21 cellular contexts compared by ENCODE assay signal in the genomic region with DNA sequence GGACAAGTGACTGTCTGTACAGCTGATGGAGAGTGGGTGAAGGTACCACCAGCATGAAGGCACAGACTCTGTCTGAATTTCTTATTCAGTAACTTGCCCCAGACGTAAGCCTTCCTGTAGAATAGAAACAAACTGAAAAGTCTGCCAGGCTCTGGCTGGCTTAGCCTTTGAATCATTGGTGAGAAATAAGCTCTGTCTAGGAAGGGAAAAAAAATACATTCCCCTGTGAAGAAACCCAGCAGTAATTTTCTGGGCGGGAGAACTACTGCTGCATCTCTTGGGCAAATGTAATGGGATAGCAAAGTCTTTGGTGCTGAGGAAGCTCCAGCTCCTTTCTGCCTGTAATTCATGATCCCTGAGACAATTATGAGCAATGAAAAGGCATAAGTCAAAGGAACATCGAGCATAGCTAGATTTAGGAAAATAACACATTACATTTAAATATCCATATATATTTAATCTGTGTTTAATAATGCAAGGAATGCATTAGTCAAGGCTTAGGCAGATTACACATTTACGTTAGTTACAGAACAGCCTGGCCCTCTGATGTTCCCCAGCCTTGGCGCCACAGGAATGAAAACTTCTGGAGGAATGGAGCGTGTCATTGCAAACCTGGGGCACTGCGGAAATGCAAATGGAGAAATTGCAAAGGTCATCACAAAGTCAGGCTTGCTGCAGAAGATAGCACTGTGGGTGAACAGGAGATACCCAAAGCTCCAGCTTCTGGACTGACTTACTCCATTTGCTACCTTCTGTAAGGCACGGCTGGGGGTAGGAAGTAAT.
DNase-seq lines count a peak whose midpoint lies in the region; ATAC-seq and TF ChIP-seq lines count a peak whose summit lies in the region.
"Had no signal": no experiment of that assay in that cellular context is flagged by ENCODE, and none has a peak within 500 bp of the region (broad histone marks: within the 10 kb centered on the region; RNA-seq: fewer than 3 reads in every experiment).

No MANE protein-coding gene starts in this region.

- H3K27me3 Mint-ChIP-seq in nephron (ENCODE audit: low read depth), result peaks cover 4% of the 10 kb centered on the region
- peaks cover 3 to 22% of the 10 kb centered on the region in 2 donors for H3K27me3 Mint-ChIP-seq in T-cell

- TF ChIP-seq CTCF in AG04450 (IDR thresholded peaks at IDR 0.05; ENCODE audit: low read depth, low read length), result no peak
- TF ChIP-seq CTCF in RWPE2 (IDR thresholded peaks at IDR 0.05; ENCODE audit: poor library complexity, severe bottlenecking), result no peak
- no peak for TF ChIP-seq CTCF in esophagus squamous epithelium (IDR thresholded peaks at IDR 0.05)
- TF ChIP-seq CTCF in nephron (IDR thresholded peaks at IDR 0.05; ENCODE audit: unreplicated experiment in 3 of 3), result no peak
- TF ChIP-seq CTCF in spleen (IDR thresholded peaks at IDR 0.05 in 8 of 11, conservative IDR thresholded peaks at IDR 0.05 in 3 of 11), result no peak

- TF ChIP-seq POLR2A in esophagus squamous epithelium (IDR thresholded peaks at IDR 0.05), result no peak
- TF ChIP-seq POLR2A in spleen (IDR thresholded peaks at IDR 0.05), result no peak

- peaks cover 7% of the 10 kb centered on the region for H3K9me3 Mint-ChIP-seq in nephron
- H3K9me3 Mint-ChIP-seq in T-cell, result no peaks in the 10 kb centered on the region
- H3K9me3 Mint-ChIP-seq: activated naive CD4-positive, alpha-beta T cell treated with anti-CD3 and anti-CD28 coated beads for 36 hours had no signal

- no peaks in the 10 kb centered on the region for H3K27me3 ChIP-seq in AG04450 (ENCODE audit: control insufficient read depth, insufficient read depth, low read length)
- H3K27me3 ChIP-seq in RWPE2 (ENCODE audit: insufficient read depth, poor library complexity, severe bottlenecking), result no peaks in the 10 kb centered on the region
- no peaks in the 10 kb centered on the region for H3K27me3 ChIP-seq in esophagus squamous epithelium
- peaks cover 0 to 10% (median 0%) of the 10 kb centered on the region in 7 donors for H3K27me3 ChIP-seq in spleen (replicated peaks in 1 of 7)
- H3K27me3 ChIP-seq: tibial artery had no signal

- CTCF ChIA-PET in AG04450 (lab: Charles Lee) (interaction anchor here (0.8 to 8.0 kb wide), 2 partner anchors 13 to 33 kb away, joined by 3 to 95 read pairs; no protein-coding TSS in a partner anchor), T-cell (lab: Charles Lee) (no interaction called here)

- H3K27ac ChIP-seq in AG04450 (ENCODE audit: low read depth, low read length) (peak overlapping the region; percentile 41), RWPE2 (ENCODE audit: poor library complexity, severe bottlenecking) (peak overlapping the region; percentile 97), esophagus squamous epithelium (peak overlapping the region; percentile 71 to 86 (median 82)), spleen (no peak overlapping the region)
- H3K27ac ChIP-seq: heart right ventricle, PC-9, tibial artery had no signal

- H3K36me3 ChIP-seq in RWPE2 (ENCODE audit: low read depth) (no peaks in the 10 kb centered on the region), esophagus squamous epithelium (no peaks in the 10 kb centered on the region), spleen (no peaks in the 10 kb centered on the region)
- H3K36me3 ChIP-seq: heart right ventricle, prostate gland, tibial artery had no signal

- H3K4me3 ChIP-seq in AG04450 (ENCODE audit: low read depth, low read length) (no peak overlapping the region), RWPE2 (ENCODE audit: severe bottlenecking) (no peak overlapping the region), esophagus squamous epithelium (no peak overlapping the region), spleen (no peak overlapping the region)
- H3K4me3 ChIP-seq: heart right ventricle, PC-9, prostate gland, tibial artery had no signal

- no peaks in the 10 kb centered on the region for H3K36me3 Mint-ChIP-seq in nephron (ENCODE audit: low read depth)
- H3K36me3 Mint-ChIP-seq in T-cell, result no peaks in the 10 kb centered on the region
- H3K36me3 Mint-ChIP-seq: activated CD8-positive, alpha-beta memory T cell treated with anti-CD3 and anti-CD28 coated beads, Interleukin-2, amount 10 ng/mL, durations not matched to agents 7 days and 5 days had no signal

- peaks cover 78% of the 10 kb centered on the region for H3K4me1 ChIP-seq in RWPE2 (ENCODE audit: insufficient read depth, poor library complexity, severe bottlenecking)
- H3K4me1 ChIP-seq in esophagus squamous epithelium, result peaks cover 32 to 97% (median 44%) of the 10 kb centered on the region in 3 donors
- no peaks in the 10 kb centered on the region for H3K4me1 ChIP-seq in spleen
- H3K4me1 ChIP-seq: prostate gland had no signal

- ATAC-seq in RWPE2 (ENCODE audit: low read depth) (peak; percentile 17; the same call in 1 of the 3 replicates), T-cell (replicated peaks in 1 of 4) (no peak)
- ATAC-seq: activated CD8-positive, alpha-beta memory T cell treated with anti-CD3 and anti-CD28 coated beads, Interleukin-2, amount 10 ng/mL, durations not matched to agents 7 days and 5 days; heart right ventricle had no signal

- peaks cover 21% of the 10 kb centered on the region for H3K4me1 Mint-ChIP-seq in nephron
- no peaks in the 10 kb centered on the region for H3K4me1 Mint-ChIP-seq in T-cell
- H3K4me1 Mint-ChIP-seq: activated CD8-positive, alpha-beta memory T cell treated with anti-CD3 and anti-CD28 coated beads, Interleukin-2, amount 10 ng/mL, durations not matched to agents 7 days and 5 days had no signal

- H3K4me3 Mint-ChIP-seq in nephron, result no peak overlapping the region
- H3K4me3 Mint-ChIP-seq in T-cell, result no peak overlapping the region
- H3K4me3 Mint-ChIP-seq: activated CD8-positive, alpha-beta memory T cell treated with anti-CD3 and anti-CD28 coated beads, Interleukin-2, amount 10 ng/mL, durations not matched to agents 7 days and 5 days; activated naive CD4-positive, alpha-beta T cell treated with anti-CD3 and anti-CD28 coated beads for 36 hours had no signal

- 49 to 62% methylated on average over 7 to 8 of the region's 8 CpGs for WGBS in esophagus squamous epithelium, 2 donors
- 80 to 92% (median 90%) methylated on average over 8 of the region's 8 CpGs for WGBS in spleen, 5 donors

- intact Hi-C loops in esophagus squamous epithelium (cut with DNase I) (no loop called here), spleen (cut with DNase I; ENCODE audit: low total_unique reads) (no loop called here)

- POLR2A ChIA-PET in AG04450 (lab: Yijun Ruan, JAX), result no interaction called here
- POLR2A ChIA-PET in T-cell (lab: Charles Lee), result no interaction called here

- no peak for DNase-seq in AG04450 (ENCODE audit: low read depth, low spot score)
- no peak for DNase-seq in RWPE2 (ENCODE audit: low spot score)
- DNase-seq in esophagus squamous epithelium (lab: John Stamatoyannopoulos, UW), result no peak
- DNase-seq in spleen, result no peak
- DNase-seq in T-cell, result no peak
- DNase-seq in medulla oblongata (ENCODE audit: extremely low spot score), result no peak
- DNase-seq in AG20443 (ENCODE audit: low spot score), result no peak
- DNase-seq: activated CD4-positive, CD25-positive, alpha-beta regulatory T cell; activated CD8-positive, alpha-beta memory T cell treated with anti-CD3 and anti-CD28 coated beads, Interleukin-2, amount 10 ng/mL, durations not matched to agents 7 days and 5 days; activated naive CD4-positive, alpha-beta T cell treated with anti-CD3 and anti-CD28 coated beads for 36 hours; Calu3; effector memory CD4-positive, alpha-beta T cell; heart right ventricle; NCI-H1930; NCI-H526; PC-9; stimulated activated CD4-positive, alpha-beta T cell treated with anti-CD3 and anti-CD28 coated beads, Interleukin-1b, Interleukin-23, amount 100 ng/mL, for 48 hours; stimulated activated CD8-positive, alpha-beta memory T cell treated with anti-CD3 and anti-CD28 coated beads, Interleukin-4, amount 100 ng/mL, for 48 hours; tibial artery had no signal

- no peaks in the 10 kb centered on the region for H3K9me3 ChIP-seq in AG04450 (ENCODE audit: control insufficient read depth, insufficient read depth, low read length)
- H3K9me3 ChIP-seq in RWPE2 (ENCODE audit: severe bottlenecking), result no peaks in the 10 kb centered on the region
- H3K9me3 ChIP-seq in esophagus squamous epithelium, result no peaks in the 10 kb centered on the region
- H3K9me3 ChIP-seq in spleen, result no peaks in the 10 kb centered on the region
- H3K9me3 ChIP-seq: heart right ventricle, prostate gland, tibial artery had no signal

- peak overlapping the region in 2 of 3 experiments; percentile 3 to 32 for H3K27ac Mint-ChIP-seq in nephron
- H3K27ac Mint-ChIP-seq in T-cell, result no peak overlapping the region
- H3K27ac Mint-ChIP-seq: activated CD8-positive, alpha-beta memory T cell treated with anti-CD3 and anti-CD28 coated beads, Interleukin-2, amount 10 ng/mL, durations not matched to agents 7 days and 5 days; activated naive CD4-positive, alpha-beta T cell treated with anti-CD3 and anti-CD28 coated beads for 36 hours had no signal

Comparison
In these comparisons a context has a peak if more than half of its experiments do, and no peak if none do; other contexts are left out.
1. H3K27ac ChIP-seq: peak in AG04450 (single experiment), RWPE2 (single experiment) and esophagus squamous epithelium (4 of 4); none in spleen (0 of 8).
2. H3K27ac Mint-ChIP-seq: peak in nephron (2 of 3); none in T-cell (0 of 2).